1 cellular context compared by ENCODE assay signal in the genomic region with DNA sequence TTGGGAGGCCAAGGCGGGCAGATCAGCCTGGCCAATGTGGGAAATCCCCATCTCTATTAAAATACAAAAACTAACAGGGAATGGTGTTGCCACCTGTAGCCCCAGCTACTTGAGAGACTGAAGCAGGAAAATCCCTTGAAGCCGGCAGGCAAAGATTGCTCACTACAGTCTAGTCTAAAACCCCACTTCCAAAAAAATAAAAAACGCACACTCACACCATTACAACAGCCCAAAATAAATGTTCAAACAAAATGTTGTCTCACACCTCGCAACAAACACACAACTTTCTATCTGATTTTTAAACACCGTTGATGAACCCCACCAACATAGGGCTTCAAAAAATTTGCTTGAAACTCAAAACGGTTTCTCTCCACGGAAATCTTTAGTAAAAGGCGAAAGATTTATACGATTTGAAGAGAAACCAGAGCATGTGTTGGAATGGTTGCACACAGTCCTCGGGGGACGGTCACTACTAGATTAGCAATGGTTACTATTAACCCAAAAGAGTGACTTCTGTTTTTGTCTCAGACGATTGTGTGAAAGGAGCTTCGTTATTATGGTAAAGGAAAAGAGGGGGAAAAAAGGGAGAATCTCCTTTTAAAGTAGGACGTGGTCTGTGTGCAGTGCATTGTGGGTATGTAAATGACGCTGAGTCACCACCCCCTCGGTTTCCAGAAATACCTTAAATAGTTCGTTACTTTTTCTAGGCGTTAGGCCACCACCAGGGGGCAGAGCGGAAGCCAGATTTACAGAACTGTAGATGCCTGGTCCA.
TF ChIP-seq lines count a peak whose summit lies in the region.

A gene (minus strand): TSS at position 430 of the 772 bp plus-strand sequence.

TF ChIP-seq in GM12878, 131 proteins besides CTCF, POLR2A, EP300 and RAD21 (continued from another document and continues in another):
- TF ChIP-seq, protein P1, sequence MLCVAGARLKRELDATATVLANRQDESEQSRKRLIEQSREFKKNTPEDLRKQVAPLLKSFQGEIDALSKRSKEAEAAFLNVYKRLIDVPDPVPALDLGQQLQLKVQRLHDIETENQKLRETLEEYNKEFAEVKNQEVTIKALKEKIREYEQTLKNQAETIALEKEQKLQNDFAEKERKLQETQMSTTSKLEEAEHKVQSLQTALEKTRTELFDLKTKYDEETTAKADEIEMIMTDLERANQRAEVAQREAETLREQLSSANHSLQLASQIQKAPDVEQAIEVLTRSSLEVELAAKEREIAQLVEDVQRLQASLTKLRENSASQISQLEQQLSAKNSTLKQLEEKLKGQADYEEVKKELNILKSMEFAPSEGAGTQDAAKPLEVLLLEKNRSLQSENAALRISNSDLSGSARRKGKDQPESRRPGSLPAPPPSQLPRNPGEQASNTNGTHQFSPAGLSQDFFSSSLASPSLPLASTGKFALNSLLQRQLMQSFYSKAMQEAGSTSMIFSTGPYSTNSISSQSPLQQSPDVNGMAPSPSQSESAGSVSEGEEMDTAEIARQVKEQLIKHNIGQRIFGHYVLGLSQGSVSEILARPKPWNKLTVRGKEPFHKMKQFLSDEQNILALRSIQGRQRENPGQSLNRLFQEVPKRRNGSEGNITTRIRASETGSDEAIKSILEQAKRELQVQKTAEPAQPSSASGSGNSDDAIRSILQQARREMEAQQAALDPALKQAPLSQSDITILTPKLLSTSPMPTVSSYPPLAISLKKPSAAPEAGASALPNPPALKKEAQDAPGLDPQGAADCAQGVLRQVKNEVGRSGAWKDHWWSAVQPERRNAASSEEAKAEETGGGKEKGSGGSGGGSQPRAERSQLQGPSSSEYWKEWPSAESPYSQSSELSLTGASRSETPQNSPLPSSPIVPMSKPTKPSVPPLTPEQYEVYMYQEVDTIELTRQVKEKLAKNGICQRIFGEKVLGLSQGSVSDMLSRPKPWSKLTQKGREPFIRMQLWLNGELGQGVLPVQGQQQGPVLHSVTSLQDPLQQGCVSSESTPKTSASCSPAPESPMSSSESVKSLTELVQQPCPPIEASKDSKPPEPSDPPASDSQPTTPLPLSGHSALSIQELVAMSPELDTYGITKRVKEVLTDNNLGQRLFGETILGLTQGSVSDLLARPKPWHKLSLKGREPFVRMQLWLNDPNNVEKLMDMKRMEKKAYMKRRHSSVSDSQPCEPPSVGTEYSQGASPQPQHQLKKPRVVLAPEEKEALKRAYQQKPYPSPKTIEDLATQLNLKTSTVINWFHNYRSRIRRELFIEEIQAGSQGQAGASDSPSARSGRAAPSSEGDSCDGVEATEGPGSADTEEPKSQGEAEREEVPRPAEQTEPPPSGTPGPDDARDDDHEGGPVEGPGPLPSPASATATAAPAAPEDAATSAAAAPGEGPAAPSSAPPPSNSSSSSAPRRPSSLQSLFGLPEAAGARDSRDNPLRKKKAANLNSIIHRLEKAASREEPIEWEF (IDR thresholded peaks at IDR 0.05; ENCODE audit: insufficient replicate concordance, low read depth, low read length), result no peak
- TF ChIP-seq NBN (IDR thresholded peaks at IDR 0.05), result peak; percentile 100
- TF ChIP-seq, protein P2, sequence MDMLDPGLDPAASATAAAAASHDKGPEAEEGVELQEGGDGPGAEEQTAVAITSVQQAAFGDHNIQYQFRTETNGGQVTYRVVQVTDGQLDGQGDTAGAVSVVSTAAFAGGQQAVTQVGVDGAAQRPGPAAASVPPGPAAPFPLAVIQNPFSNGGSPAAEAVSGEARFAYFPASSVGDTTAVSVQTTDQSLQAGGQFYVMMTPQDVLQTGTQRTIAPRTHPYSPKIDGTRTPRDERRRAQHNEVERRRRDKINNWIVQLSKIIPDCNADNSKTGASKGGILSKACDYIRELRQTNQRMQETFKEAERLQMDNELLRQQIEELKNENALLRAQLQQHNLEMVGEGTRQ (IDR thresholded peaks at IDR 0.05; ENCODE audit: borderline replicate concordance, low read depth, low read length), result no peak
- TF ChIP-seq, protein P3, sequence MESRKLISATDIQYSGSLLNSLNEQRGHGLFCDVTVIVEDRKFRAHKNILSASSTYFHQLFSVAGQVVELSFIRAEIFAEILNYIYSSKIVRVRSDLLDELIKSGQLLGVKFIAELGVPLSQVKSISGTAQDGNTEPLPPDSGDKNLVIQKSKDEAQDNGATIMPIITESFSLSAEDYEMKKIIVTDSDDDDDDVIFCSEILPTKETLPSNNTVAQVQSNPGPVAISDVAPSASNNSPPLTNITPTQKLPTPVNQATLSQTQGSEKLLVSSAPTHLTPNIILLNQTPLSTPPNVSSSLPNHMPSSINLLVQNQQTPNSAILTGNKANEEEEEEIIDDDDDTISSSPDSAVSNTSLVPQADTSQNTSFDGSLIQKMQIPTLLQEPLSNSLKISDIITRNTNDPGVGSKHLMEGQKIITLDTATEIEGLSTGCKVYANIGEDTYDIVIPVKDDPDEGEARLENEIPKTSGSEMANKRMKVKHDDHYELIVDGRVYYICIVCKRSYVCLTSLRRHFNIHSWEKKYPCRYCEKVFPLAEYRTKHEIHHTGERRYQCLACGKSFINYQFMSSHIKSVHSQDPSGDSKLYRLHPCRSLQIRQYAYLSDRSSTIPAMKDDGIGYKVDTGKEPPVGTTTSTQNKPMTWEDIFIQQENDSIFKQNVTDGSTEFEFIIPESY (IDR thresholded peaks at IDR 0.05), result no peak
- TF ChIP-seq JUND (IDR thresholded peaks at IDR 0.05; ENCODE audit: low read depth, low read length), result no peak
- TF ChIP-seq SREBF1 (IDR thresholded peaks at IDR 0.05; ENCODE audit: low read length), result no peak
- TF ChIP-seq BCL11A (IDR thresholded peaks at IDR 0.05; ENCODE audit: low read depth, low read length), result peak; percentile 74
- peak; percentile 100 for TF ChIP-seq CBFB (IDR thresholded peaks at IDR 0.05; ENCODE audit: low read depth)
- no peak for TF ChIP-seq RCOR1 (conservative IDR thresholded peaks at IDR 0.05; ENCODE audit: low read depth, low read length)
- TF ChIP-seq, protein P4, sequence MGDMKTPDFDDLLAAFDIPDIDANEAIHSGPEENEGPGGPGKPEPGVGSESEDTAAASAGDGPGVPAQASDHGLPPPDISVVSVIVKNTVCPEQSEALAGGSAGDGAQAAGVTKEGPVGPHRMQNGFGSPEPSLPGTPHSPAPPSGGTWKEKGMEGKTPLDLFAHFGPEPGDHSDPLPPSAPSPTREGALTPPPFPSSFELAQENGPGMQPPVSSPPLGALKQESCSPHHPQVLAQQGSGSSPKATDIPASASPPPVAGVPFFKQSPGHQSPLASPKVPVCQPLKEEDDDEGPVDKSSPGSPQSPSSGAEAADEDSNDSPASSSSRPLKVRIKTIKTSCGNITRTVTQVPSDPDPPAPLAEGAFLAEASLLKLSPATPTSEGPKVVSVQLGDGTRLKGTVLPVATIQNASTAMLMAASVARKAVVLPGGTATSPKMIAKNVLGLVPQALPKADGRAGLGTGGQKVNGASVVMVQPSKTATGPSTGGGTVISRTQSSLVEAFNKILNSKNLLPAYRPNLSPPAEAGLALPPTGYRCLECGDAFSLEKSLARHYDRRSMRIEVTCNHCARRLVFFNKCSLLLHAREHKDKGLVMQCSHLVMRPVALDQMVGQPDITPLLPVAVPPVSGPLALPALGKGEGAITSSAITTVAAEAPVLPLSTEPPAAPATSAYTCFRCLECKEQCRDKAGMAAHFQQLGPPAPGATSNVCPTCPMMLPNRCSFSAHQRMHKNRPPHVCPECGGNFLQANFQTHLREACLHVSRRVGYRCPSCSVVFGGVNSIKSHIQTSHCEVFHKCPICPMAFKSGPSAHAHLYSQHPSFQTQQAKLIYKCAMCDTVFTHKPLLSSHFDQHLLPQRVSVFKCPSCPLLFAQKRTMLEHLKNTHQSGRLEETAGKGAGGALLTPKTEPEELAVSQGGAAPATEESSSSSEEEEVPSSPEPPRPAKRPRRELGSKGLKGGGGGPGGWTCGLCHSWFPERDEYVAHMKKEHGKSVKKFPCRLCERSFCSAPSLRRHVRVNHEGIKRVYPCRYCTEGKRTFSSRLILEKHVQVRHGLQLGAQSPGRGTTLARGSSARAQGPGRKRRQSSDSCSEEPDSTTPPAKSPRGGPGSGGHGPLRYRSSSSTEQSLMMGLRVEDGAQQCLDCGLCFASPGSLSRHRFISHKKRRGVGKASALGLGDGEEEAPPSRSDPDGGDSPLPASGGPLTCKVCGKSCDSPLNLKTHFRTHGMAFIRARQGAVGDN (IDR thresholded peaks at IDR 0.05), result peak; percentile 98
- TF ChIP-seq ZSCAN29 (IDR thresholded peaks at IDR 0.05), result no peak; the same call in 1 of the 2 replicates
- TF ChIP-seq, protein P5, sequence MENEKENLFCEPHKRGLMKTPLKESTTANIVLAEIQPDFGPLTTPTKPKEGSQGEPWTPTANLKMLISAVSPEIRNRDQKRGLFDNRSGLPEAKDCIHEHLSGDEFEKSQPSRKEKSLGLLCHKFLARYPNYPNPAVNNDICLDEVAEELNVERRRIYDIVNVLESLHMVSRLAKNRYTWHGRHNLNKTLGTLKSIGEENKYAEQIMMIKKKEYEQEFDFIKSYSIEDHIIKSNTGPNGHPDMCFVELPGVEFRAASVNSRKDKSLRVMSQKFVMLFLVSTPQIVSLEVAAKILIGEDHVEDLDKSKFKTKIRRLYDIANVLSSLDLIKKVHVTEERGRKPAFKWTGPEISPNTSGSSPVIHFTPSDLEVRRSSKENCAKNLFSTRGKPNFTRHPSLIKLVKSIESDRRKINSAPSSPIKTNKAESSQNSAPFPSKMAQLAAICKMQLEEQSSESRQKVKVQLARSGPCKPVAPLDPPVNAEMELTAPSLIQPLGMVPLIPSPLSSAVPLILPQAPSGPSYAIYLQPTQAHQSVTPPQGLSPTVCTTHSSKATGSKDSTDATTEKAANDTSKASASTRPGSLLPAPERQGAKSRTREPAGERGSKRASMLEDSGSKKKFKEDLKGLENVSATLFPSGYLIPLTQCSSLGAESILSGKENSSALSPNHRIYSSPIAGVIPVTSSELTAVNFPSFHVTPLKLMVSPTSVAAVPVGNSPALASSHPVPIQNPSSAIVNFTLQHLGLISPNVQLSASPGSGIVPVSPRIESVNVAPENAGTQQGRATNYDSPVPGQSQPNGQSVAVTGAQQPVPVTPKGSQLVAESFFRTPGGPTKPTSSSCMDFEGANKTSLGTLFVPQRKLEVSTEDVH (IDR thresholded peaks at IDR 0.05; ENCODE audit: low read depth, partially characterized antibody), result no peak
- no peak for TF ChIP-seq SREBF2 (IDR thresholded peaks at IDR 0.05; ENCODE audit: low read length)
- TF ChIP-seq, protein P6, sequence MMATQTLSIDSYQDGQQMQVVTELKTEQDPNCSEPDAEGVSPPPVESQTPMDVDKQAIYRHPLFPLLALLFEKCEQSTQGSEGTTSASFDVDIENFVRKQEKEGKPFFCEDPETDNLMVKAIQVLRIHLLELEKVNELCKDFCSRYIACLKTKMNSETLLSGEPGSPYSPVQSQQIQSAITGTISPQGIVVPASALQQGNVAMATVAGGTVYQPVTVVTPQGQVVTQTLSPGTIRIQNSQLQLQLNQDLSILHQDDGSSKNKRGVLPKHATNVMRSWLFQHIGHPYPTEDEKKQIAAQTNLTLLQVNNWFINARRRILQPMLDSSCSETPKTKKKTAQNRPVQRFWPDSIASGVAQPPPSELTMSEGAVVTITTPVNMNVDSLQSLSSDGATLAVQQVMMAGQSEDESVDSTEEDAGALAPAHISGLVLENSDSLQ (IDR thresholded peaks at IDR 0.05), result no peak; the same call in 1 of the 2 replicates
- TF ChIP-seq ZNF207 (IDR thresholded peaks at IDR 0.05; ENCODE audit: borderline replicate concordance), result peak; percentile 82; the same call in 1 of the 2 replicates
- peak; percentile 41 for TF ChIP-seq MXI1 (IDR thresholded peaks at IDR 0.05; ENCODE audit: low read depth, low read length)
- TF ChIP-seq EZH2 (IDR thresholded peaks at IDR 0.05; ENCODE audit: borderline replicate concordance, control insufficient read depth, low read depth, low read length), result no peak
- TF ChIP-seq CREB1 (IDR thresholded peaks at IDR 0.05; ENCODE audit: low read depth), result peak; percentile 74
- TF ChIP-seq HCFC1 (IDR thresholded peaks at IDR 0.05; ENCODE audit: low read length), result peak; percentile 17; the same call in 1 of the 2 replicates
- peak; percentile 60 for TF ChIP-seq SP1 (IDR thresholded peaks at IDR 0.05; ENCODE audit: low read depth, low read length)
- TF ChIP-seq STAT3 (IDR thresholded peaks at IDR 0.05; ENCODE audit: low read depth, low read length), result no peak
- peak; percentile 52; the same call in 1 of the 2 replicates for TF ChIP-seq LARP7 (IDR thresholded peaks at IDR 0.05)
- TF ChIP-seq TCF3 (IDR thresholded peaks at IDR 0.05; ENCODE audit: borderline replicate concordance, insufficient read depth, low read depth, low read length), result peak; percentile 91; the same call in 1 of the 2 replicates
- TF ChIP-seq, protein P7, sequence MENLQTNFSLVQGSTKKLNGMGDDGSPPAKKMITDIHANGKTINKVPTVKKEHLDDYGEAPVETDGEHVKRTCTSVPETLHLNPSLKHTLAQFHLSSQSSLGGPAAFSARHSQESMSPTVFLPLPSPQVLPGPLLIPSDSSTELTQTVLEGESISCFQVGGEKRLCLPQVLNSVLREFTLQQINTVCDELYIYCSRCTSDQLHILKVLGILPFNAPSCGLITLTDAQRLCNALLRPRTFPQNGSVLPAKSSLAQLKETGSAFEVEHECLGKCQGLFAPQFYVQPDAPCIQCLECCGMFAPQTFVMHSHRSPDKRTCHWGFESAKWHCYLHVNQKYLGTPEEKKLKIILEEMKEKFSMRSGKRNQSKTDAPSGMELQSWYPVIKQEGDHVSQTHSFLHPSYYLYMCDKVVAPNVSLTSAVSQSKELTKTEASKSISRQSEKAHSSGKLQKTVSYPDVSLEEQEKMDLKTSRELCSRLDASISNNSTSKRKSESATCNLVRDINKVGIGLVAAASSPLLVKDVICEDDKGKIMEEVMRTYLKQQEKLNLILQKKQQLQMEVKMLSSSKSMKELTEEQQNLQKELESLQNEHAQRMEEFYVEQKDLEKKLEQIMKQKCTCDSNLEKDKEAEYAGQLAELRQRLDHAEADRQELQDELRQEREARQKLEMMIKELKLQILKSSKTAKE (IDR thresholded peaks at IDR 0.05; ENCODE audit: low read depth, poor library complexity, severe bottlenecking), result peak; percentile 88
- TF ChIP-seq NFIC (IDR thresholded peaks at IDR 0.05; ENCODE audit: low read depth, low read length), result peak; percentile 98
- TF ChIP-seq ESRRA (IDR thresholded peaks at IDR 0.05; ENCODE audit: low read length), result no peak
- peak; percentile 53; the same call in 1 of the 2 replicates for TF ChIP-seq SMC3 (IDR thresholded peaks at IDR 0.05; ENCODE audit: borderline replicate concordance, low read length)
- peak; percentile 99 for TF ChIP-seq POLR2AphosphoS2 (IDR thresholded peaks at IDR 0.05; ENCODE audit: low read depth, low read length)
- TF ChIP-seq FOS (IDR thresholded peaks at IDR 0.05; ENCODE audit: borderline replicate concordance, extremely low read depth, insufficient read length), result no peak
- TF ChIP-seq STAT1 (conservative IDR thresholded peaks at IDR 0.05), result no peak
- peak; percentile 72; the same call in 1 of the 2 replicates for TF ChIP-seq CBX5 (IDR thresholded peaks at IDR 0.05; ENCODE audit: low read depth)
